In the genomic region with DNA sequence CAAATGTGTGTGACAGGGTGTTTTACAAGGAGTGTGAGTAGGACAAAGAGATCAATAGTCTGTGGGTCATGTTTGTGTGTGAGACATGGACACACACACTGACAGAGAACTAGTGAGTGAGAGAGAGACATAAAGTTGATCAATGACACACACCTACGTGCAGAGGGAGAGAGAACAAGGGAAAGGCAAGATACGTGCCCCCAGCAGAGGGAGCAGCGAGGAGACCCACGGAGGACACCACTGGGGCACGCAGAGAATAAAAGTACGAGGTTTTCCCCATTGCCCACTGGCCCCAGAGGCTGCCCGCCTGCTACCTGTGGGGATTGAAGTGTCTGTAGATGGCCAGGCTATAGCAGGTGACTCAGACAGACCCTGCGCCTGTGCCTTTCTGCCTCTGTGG, we compare ENCODE assay signal across 1 cellular context.
TF ChIP-seq lines count a peak whose summit lies in the region.

No MANE protein-coding gene starts in this region.

TF ChIP-seq in K562, 482 proteins besides CTCF, POLR2A, EP300 and RAD21 (continued from another document):
- TF ChIP-seq, protein P1, sequence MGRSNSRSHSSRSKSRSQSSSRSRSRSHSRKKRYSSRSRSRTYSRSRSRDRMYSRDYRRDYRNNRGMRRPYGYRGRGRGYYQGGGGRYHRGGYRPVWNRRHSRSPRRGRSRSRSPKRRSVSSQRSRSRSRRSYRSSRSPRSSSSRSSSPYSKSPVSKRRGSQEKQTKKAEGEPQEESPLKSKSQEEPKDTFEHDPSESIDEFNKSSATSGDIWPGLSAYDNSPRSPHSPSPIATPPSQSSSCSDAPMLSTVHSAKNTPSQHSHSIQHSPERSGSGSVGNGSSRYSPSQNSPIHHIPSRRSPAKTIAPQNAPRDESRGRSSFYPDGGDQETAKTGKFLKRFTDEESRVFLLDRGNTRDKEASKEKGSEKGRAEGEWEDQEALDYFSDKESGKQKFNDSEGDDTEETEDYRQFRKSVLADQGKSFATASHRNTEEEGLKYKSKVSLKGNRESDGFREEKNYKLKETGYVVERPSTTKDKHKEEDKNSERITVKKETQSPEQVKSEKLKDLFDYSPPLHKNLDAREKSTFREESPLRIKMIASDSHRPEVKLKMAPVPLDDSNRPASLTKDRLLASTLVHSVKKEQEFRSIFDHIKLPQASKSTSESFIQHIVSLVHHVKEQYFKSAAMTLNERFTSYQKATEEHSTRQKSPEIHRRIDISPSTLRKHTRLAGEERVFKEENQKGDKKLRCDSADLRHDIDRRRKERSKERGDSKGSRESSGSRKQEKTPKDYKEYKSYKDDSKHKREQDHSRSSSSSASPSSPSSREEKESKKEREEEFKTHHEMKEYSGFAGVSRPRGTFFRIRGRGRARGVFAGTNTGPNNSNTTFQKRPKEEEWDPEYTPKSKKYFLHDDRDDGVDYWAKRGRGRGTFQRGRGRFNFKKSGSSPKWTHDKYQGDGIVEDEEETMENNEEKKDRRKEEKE (IDR thresholded peaks at IDR 0.05; ENCODE audit: borderline replicate concordance in 1 of 2, control insufficient read depth in 1 of 2, low read depth in 2 of 2, low read length in 1 of 2): no peak
- TF ChIP-seq CBX2 (IDR thresholded peaks at IDR 0.05; ENCODE audit: insufficient read depth, low read length, poor library complexity, severe bottlenecking) (no peak), ZNF778 (CRISPR knock-in tag; IDR thresholded peaks at IDR 0.05) (no peak), MAZ (CRISPR knock-in tag; conservative IDR thresholded peaks at IDR 0.05 in 1 of 2, IDR thresholded peaks at IDR 0.05 in 1 of 2) (no peak), BCL6 (CRISPR knock-in tag; IDR thresholded peaks at IDR 0.05) (no peak), CBX1 (IDR thresholded peaks at IDR 0.05; ENCODE audit: low read depth) (no peak)
- TF ChIP-seq, protein P2, sequence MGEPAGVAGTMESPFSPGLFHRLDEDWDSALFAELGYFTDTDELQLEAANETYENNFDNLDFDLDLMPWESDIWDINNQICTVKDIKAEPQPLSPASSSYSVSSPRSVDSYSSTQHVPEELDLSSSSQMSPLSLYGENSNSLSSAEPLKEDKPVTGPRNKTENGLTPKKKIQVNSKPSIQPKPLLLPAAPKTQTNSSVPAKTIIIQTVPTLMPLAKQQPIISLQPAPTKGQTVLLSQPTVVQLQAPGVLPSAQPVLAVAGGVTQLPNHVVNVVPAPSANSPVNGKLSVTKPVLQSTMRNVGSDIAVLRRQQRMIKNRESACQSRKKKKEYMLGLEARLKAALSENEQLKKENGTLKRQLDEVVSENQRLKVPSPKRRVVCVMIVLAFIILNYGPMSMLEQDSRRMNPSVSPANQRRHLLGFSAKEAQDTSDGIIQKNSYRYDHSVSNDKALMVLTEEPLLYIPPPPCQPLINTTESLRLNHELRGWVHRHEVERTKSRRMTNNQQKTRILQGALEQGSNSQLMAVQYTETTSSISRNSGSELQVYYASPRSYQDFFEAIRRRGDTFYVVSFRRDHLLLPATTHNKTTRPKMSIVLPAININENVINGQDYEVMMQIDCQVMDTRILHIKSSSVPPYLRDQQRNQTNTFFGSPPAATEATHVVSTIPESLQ (CRISPR knock-in tag; IDR thresholded peaks at IDR 0.05): no peak
TF ChIP-seq in K562: peak in this region for 0.
